ENCODE assay signal across 1 cellular context in genomic region chr11:73411031-73411430, GRCh38.
TF ChIP-seq lines count a peak whose summit lies in the region.

No MANE protein-coding gene starts in this region.

TF ChIP-seq in WTC11, 78 proteins besides CTCF, POLR2A, EP300 and RAD21:
- TF ChIP-seq ZBTB43 (CRISPR knock-in tag; IDR thresholded peaks at IDR 0.05) = no peak
- no peak for TF ChIP-seq OVOL2 (CRISPR knock-in tag; IDR thresholded peaks at IDR 0.05; ENCODE audit: borderline replicate concordance)
- no peak for TF ChIP-seq ZNF232 (CRISPR knock-in tag; IDR thresholded peaks at IDR 0.05)
- TF ChIP-seq ZBTB21 (CRISPR knock-in tag; IDR thresholded peaks at IDR 0.05; ENCODE audit: borderline replicate concordance) = no peak
- TF ChIP-seq GABPB1 (CRISPR knock-in tag; IDR thresholded peaks at IDR 0.05) = no peak
- TF ChIP-seq EMX1 (CRISPR knock-in tag; IDR thresholded peaks at IDR 0.05) = no peak
- no peak for TF ChIP-seq FOXK1 (CRISPR knock-in tag; IDR thresholded peaks at IDR 0.05)
